ENCODE assay signal across 19 cellular contexts in the genomic region with DNA sequence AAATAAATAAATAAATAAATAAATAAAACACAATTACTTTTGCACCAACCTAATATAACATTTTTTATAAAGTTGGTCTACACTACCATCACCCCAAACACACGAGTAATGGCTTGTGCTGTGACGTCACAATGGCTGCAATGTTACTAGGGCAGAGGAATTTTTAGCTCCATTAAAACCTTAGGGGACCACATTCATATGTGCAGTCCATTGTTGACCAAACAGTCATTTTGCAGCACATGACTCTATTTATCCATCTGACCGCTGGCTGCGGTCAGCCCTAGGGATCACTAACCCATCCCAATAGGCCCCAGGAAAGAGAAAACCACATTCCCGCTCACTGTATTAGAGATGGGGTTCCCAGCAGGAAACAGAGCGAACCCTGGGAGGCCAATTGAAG. TPM values are rescaled to one million over a fixed set of nuclear protein-coding genes. Genes with fewer than 3 reads are reported as not detected.
DNase-seq lines count a peak whose midpoint lies in the region; ATAC-seq, FAIRE-seq and TF ChIP-seq lines count a peak whose summit lies in the region.
"Had no signal": no experiment of that assay in that cellular context is flagged by ENCODE, and none has a peak within 500 bp of the region (broad histone marks: within the 10 kb centered on the region; RNA-seq: fewer than 3 reads in every experiment).

No MANE protein-coding gene starts in this region.

- H3K9me3 ChIP-seq in HepG2 (ENCODE audit: low read length) (no peaks in the 10 kb centered on the region), trophoblast cell (ENCODE audit: insufficient read depth, low read depth, low read length) (peaks cover 2% of the 10 kb centered on the region)

- no peak for TF ChIP-seq CTCF in HepG2 (CRISPR knock-in tag; IDR thresholded peaks at IDR 0.05)

- no peaks in the 10 kb centered on the region for H3K27me3 Mint-ChIP-seq in activated CD8-positive, alpha-beta memory T cell treated with anti-CD3 and anti-CD28 coated beads, Interleukin-2, amount 10 ng/mL, durations not matched to agents 7 days and 5 days

- H2AK5ac ChIP-seq in trophoblast cell (ENCODE audit: low read length): no peak overlapping the region

- H3K36me3 ChIP-seq in HepG2 (replicated peaks in 1 of 2; ENCODE audit: control insufficient read depth in 1 of 2, insufficient read depth in 2 of 2, low read length in 2 of 2) (no peaks in the 10 kb centered on the region), trophoblast cell (ENCODE audit: control insufficient read depth in 1 of 2, insufficient read depth in 2 of 2, low read length in 2 of 2) (no peaks in the 10 kb centered on the region)

- no peak overlapping the region for H3K18ac ChIP-seq in trophoblast cell (ENCODE audit: low read length)

- peaks cover 5% of the 10 kb centered on the region for H3K9me3 Mint-ChIP-seq in activated CD8-positive, alpha-beta memory T cell treated with anti-CD3 and anti-CD28 coated beads, Interleukin-2, amount 10 ng/mL, durations not matched to agents 7 days and 5 days (ENCODE audit: low read depth)

- no peak overlapping the region for H3K14ac ChIP-seq in trophoblast cell (ENCODE audit: low read length)

- no peak overlapping the region for H3K23ac ChIP-seq in trophoblast cell (ENCODE audit: low read length)

- H3K36me3 Mint-ChIP-seq in activated CD8-positive, alpha-beta memory T cell treated with anti-CD3 and anti-CD28 coated beads, Interleukin-2, amount 10 ng/mL, durations not matched to agents 7 days and 5 days: no peaks in the 10 kb centered on the region

- ATAC-seq in HepG2: no peak
- no peak for ATAC-seq in activated CD8-positive, alpha-beta memory T cell treated with anti-CD3 and anti-CD28 coated beads, Interleukin-2, amount 10 ng/mL, durations not matched to agents 7 days and 5 days

- no peaks in the 10 kb centered on the region for H4K20me1 ChIP-seq in HepG2 (ENCODE audit: insufficient read depth, low read length)

- H3K4me3 ChIP-seq in HepG2 (replicated peaks in 1 of 3; ENCODE audit: insufficient read depth in 1 of 3, low read depth in 2 of 3, low read length in 3 of 3) (no peak overlapping the region), trophoblast cell (ENCODE audit: low read depth, low read length) (no peak overlapping the region)

- H3K79me2 ChIP-seq in HepG2 (ENCODE audit: insufficient read depth, low read length) (no peaks in the 10 kb centered on the region), trophoblast cell (ENCODE audit: control insufficient read depth, insufficient read depth, low read length, poor library complexity) (peaks cover 1% of the 10 kb centered on the region)

- no peak overlapping the region for H2BK12ac ChIP-seq in trophoblast cell (ENCODE audit: low read length)

- H3K4me3 Mint-ChIP-seq in activated CD8-positive, alpha-beta memory T cell treated with anti-CD3 and anti-CD28 coated beads, Interleukin-2, amount 10 ng/mL, durations not matched to agents 7 days and 5 days: no peak overlapping the region

- no peak overlapping the region for H2BK120ac ChIP-seq in trophoblast cell (ENCODE audit: insufficient read depth, low read length, poor library complexity)

- POLR2A ChIA-PET in HepG2 (lab: Yijun Ruan, JAX): no interaction called here

- CTCF ChIA-PET in HepG2 (lab: Yijun Ruan, JAX; ENCODE audit: low intra/inter-chr PET ratio, low total read pairs): no interaction called here
- CTCF ChIA-PET in activated CD8-positive, alpha-beta memory T cell treated with anti-CD3 and anti-CD28 coated beads, Interleukin-2, amount 10 ng/mL, durations not matched to agents 7 days and 5 days (lab: Charles Lee): interaction anchor here (1.4 kb wide), 1 partner anchor 32 kb away, joined by 3 read pairs; no protein-coding TSS in a partner anchor

- H3K4ac ChIP-seq in trophoblast cell (ENCODE audit: low read depth, low read length): no peak overlapping the region

- peak overlapping the region; percentile 60 for H4K91ac ChIP-seq in trophoblast cell (ENCODE audit: low read depth, low read length)

- 64% methylated on average over 6 of the region's 6 CpGs for WGBS in HepG2 (ENCODE audit: low lambda C conversion rate)
- WGBS in trophoblast cell (ENCODE audit: extremely low coverage, insufficient coverage, insufficient read length): no CpG with 5 or more reads among the region's 6 CpGs

- H3K27ac ChIP-seq in HepG2 (ENCODE audit: extremely low read length, insufficient read depth, low read length) (no peak overlapping the region), trophoblast cell (ENCODE audit: low read depth, low read length) (no peak overlapping the region)
- H3K27ac ChIP-seq: C4-2B had no signal

- H4K12ac ChIP-seq in trophoblast cell (ENCODE audit: low read depth, low read length): no peak overlapping the region

- no peak overlapping the region for H2AFZ ChIP-seq in HepG2 (ENCODE audit: low read length)
- H2AFZ ChIP-seq in trophoblast cell (ENCODE audit: insufficient read depth, low read length, poor library complexity): no peak overlapping the region

- H3K27me3 ChIP-seq in HepG2 (ENCODE audit: control insufficient read depth in 1 of 2, insufficient read depth in 2 of 2, low read length in 2 of 2) (peaks cover 7 to 9% of the 10 kb centered on the region in 2 experiments; a peak in 2 of 5 replicates), trophoblast cell (ENCODE audit: insufficient read depth, low read length) (no peaks in the 10 kb centered on the region)

- no peaks in the 10 kb centered on the region for H3K4me1 Mint-ChIP-seq in activated CD8-positive, alpha-beta memory T cell treated with anti-CD3 and anti-CD28 coated beads, Interleukin-2, amount 10 ng/mL, durations not matched to agents 7 days and 5 days

- peaks cover 39% of the 10 kb centered on the region for H3K4me1 ChIP-seq in HepG2 (ENCODE audit: insufficient read depth, low read length)
- H3K4me1 ChIP-seq in trophoblast cell (ENCODE audit: control insufficient read depth in 1 of 2, insufficient read depth in 2 of 2, low read length in 2 of 2): peaks cover 16 to 19% of the 10 kb centered on the region in 2 experiments

- no peak overlapping the region for H4K8ac ChIP-seq in trophoblast cell (ENCODE audit: low read depth, low read length)

- H3K9ac ChIP-seq in HepG2 (ENCODE audit: insufficient read depth, low read depth, low read length): no peak overlapping the region
- no peak overlapping the region for H3K9ac ChIP-seq in trophoblast cell (ENCODE audit: low read length)

- DNase-seq in SK-MEL-5 (ENCODE audit: low read depth, low spot score): peak; percentile 71
- peak; percentile 36 for DNase-seq in dermis blood vessel endothelial cell
- DNase-seq in HepG2 (ENCODE audit: low spot score): no peak
- DNase-seq in trophoblast cell: no peak
- DNase-seq in activated CD8-positive, alpha-beta memory T cell treated with anti-CD3 and anti-CD28 coated beads, Interleukin-2, amount 50 U/mL, for 48 hours: no peak
- no peak for DNase-seq in SKM-1 treated with dmso at 0.1 percent for 144 hours (lab: John Stamatoyannopoulos, UW; ENCODE audit: unreplicated experiment)
- DNase-seq in activated CD8-positive, alpha-beta memory T cell treated with anti-CD3 and anti-CD28 coated beads, Interleukin-2, amount 10 ng/mL, durations not matched to agents 7 days and 5 days: no peak
- DNase-seq in occipital lobe (lab: John Stamatoyannopoulos, UW): no peak
- DNase-seq: ACHN, AML-193, DMS79, NCI-H1105, NCI-H2081, NCI-H2171 treated with DMSO at 0.1 percent for 48 hours, NCI-H446 treated with DMSO at 0.1 percent for 48 hours, SHP77 treated with DMSO at 0.1 percent for 48 hours had no signal

- TF ChIP-seq EP300 in HepG2 (IDR thresholded peaks at IDR 0.05; ENCODE audit: low read depth in 2 of 2, low read length in 2 of 2) (no peak), HepG2 (CRISPR knock-in tag; IDR thresholded peaks at IDR 0.05; ENCODE audit: borderline replicate concordance) (no peak)

- BruUV-seq in HepG2 (replicated peaks; lab: Mats Ljungman, UMichigan): no TSS peak

- no peak for TF ChIP-seq RAD21 in HepG2 (CRISPR knock-in tag; IDR thresholded peaks at IDR 0.05)

- H2BK5ac ChIP-seq in trophoblast cell (ENCODE audit: low read depth, low read length, poor library complexity): no peak overlapping the region

- H3K79me1 ChIP-seq in trophoblast cell (ENCODE audit: low read length): peaks cover 20% of the 10 kb centered on the region

- no peak for TF ChIP-seq POLR2A in HepG2 (IDR thresholded peaks at IDR 0.05; ENCODE audit: insufficient read depth in 1 of 2, low read depth in 2 of 2, low read length in 2 of 2)

- no peak overlapping the region for H3K27ac Mint-ChIP-seq in activated CD8-positive, alpha-beta memory T cell treated with anti-CD3 and anti-CD28 coated beads, Interleukin-2, amount 10 ng/mL, durations not matched to agents 7 days and 5 days

- no peak for FAIRE-seq in HepG2 (lab: Jason Lieb, UNC)
- FAIRE-seq: RCC 7860 had no signal

- intact Hi-C loops in HepG2 (cut with micrococcal nuclease; ENCODE audit: unreplicated experiment): no loop called here

- no peak overlapping the region for H3K4me2 ChIP-seq in HepG2 (ENCODE audit: low read depth, low read length)
- H3K4me2 ChIP-seq in trophoblast cell (ENCODE audit: low read length): no peak overlapping the region

- in situ Hi-C loops in SK-MEL-5 (cut with HindIII; ENCODE audit: low pct_unique_long_range_greater_than_20kb, low sequenced_read_pairs): no loop called here
- in situ Hi-C loops in HepG2 (cut with HindIII; ENCODE audit: extremely low pct_ligation_motif_present, low pct_unique_long_range_greater_than_20kb): no loop called here

RNA-seq across cellular contexts. Expression of a gene that starts 9.6 kb away (rescaled TPM):
- not detected in 2 replicates for total RNA-seq in SK-MEL-5 (2014; rRNA removed; shearing (Covaris generic))
- polyA plus RNA-seq in SK-MEL-5 (2015; cell fraction: cytosol; rRNA removed): not detected in 2 replicates
- polyA plus RNA-seq in SK-MEL-5 (2015; cell fraction: nucleus; rRNA removed): not detected in 2 replicates
- 713 and 795 TPM in 2 replicates for total RNA-seq in dermis blood vessel endothelial cell
- 0.34 and 0.71 TPM in 2 replicates for total RNA-seq in HepG2 (2016; rRNA removed; fragmentation: Illumina TruSeq; extraction: Trizol)
- total RNA-seq in HepG2 (2016; cell fraction: cytosol; rRNA removed; fragmentation: Illumina TruSeq; extraction: Trizol; ENCODE audit: low read depth): not detected in 2 replicates
- total RNA-seq in HepG2 (2016; cell fraction: insoluble cytoplasmic fraction; rRNA removed; fragmentation: Illumina TruSeq; extraction: Trizol): 0.37 and 0.46 TPM in 2 replicates
- 0.15 and 0.24 TPM in 2 replicates for total RNA-seq in HepG2 (2016; cell fraction: membrane; rRNA removed; fragmentation: Illumina TruSeq; extraction: Trizol)
- total RNA-seq in HepG2 (2016; cell fraction: nucleus; rRNA removed; fragmentation: Illumina TruSeq; extraction: Trizol): 0.53 and 0.99 TPM in 2 replicates
- 1.0 and 1.1 TPM in 2 replicates for polyA plus RNA-seq in HepG2 (2011; rRNA removed)
- polyA plus RNA-seq in HepG2 (2011; cell fraction: cytosol; rRNA removed): 0.85 and 1.1 TPM in 2 replicates
- polyA plus RNA-seq in HepG2 (2011; cell fraction: nucleus; rRNA removed): 0.78 and 1.3 TPM in 2 replicates
- polyA plus RNA-seq in HepG2 (2012): 0.63 and 2.2 TPM in 2 replicates
- polyA plus RNA-seq in HepG2 (2016; cell fraction: cytosol; fragmentation: Illumina TruSeq; extraction: Trizol; ENCODE audit: low read depth): 0.03 and 0.07 TPM in 2 replicates
- 0.11 and 0.25 TPM in 2 replicates for polyA plus RNA-seq in HepG2 (2016; cell fraction: insoluble cytoplasmic fraction; fragmentation: Illumina TruSeq; extraction: Trizol; ENCODE audit: low read depth)
- 0.09 and 0.19 TPM in 2 replicates for polyA plus RNA-seq in HepG2 (2016; cell fraction: membrane; fragmentation: Illumina TruSeq; extraction: Trizol; ENCODE audit: low read depth)
- polyA plus RNA-seq in HepG2 (2016; cell fraction: nucleus; fragmentation: Illumina TruSeq; extraction: Trizol; ENCODE audit: insufficient read depth, low read depth): 0.67 and 0.83 TPM in 2 replicates
- polyA minus RNA-seq in HepG2 (2011; rRNA and poly(A)+ RNA removed; ENCODE audit: low replicate concordance): 1.8 and 2.9 TPM in 2 replicates
- polyA minus RNA-seq in HepG2 (2011; cell fraction: cytosol; rRNA and poly(A)+ RNA removed): 0.35 and 1.8 TPM in 2 replicates
- polyA minus RNA-seq in HepG2 (2011; cell fraction: nucleus; rRNA and poly(A)+ RNA removed): 0.99 and 3.0 TPM in 2 replicates
- 93.1 and 99.2 TPM in 2 replicates for polyA plus RNA-seq in trophoblast cell (2013)
- total RNA-seq in activated CD8-positive, alpha-beta memory T cell treated with anti-CD3 and anti-CD28 coated beads, Interleukin-2, amount 10 ng/mL, durations not matched to agents 7 days and 5 days: not detected
- 5.6 TPM for total RNA-seq in occipital lobe
- total RNA-seq: H4 had no signal

RNA-seq across cellular contexts. Expression of a gene that starts 51.0 kb away (rescaled TPM):
- total RNA-seq in SK-MEL-5 (2014; rRNA removed; shearing (Covaris generic)): 1.4 TPM in 1 of 2 replicates, not detected in the other
- polyA plus RNA-seq in SK-MEL-5 (2015; cell fraction: cytosol; rRNA removed): 0.65 and 1.2 TPM in 2 replicates
- 0.09 TPM in 1 of 2 replicates, not detected in the other for polyA plus RNA-seq in SK-MEL-5 (2015; cell fraction: nucleus; rRNA removed)
- 0.09 and 0.34 TPM in 2 replicates for total RNA-seq in dermis blood vessel endothelial cell
- total RNA-seq in HepG2 (2016; rRNA removed; fragmentation: Illumina TruSeq; extraction: Trizol): 0.29 and 0.53 TPM in 2 replicates
- total RNA-seq in HepG2 (2016; cell fraction: cytosol; rRNA removed; fragmentation: Illumina TruSeq; extraction: Trizol; ENCODE audit: low read depth): 1.9 TPM in 2 replicates
- total RNA-seq in HepG2 (2016; cell fraction: insoluble cytoplasmic fraction; rRNA removed; fragmentation: Illumina TruSeq; extraction: Trizol): 0.25 and 0.54 TPM in 2 replicates
- 0.56 and 1.5 TPM in 2 replicates for total RNA-seq in HepG2 (2016; cell fraction: membrane; rRNA removed; fragmentation: Illumina TruSeq; extraction: Trizol)
- total RNA-seq in HepG2 (2016; cell fraction: nucleus; rRNA removed; fragmentation: Illumina TruSeq; extraction: Trizol): 0.65 TPM in 1 of 2 replicates, not detected in the other
- 1.4 and 3.9 TPM in 2 replicates for polyA plus RNA-seq in HepG2 (2011; rRNA removed)
- 2.0 and 2.5 TPM in 2 replicates for polyA plus RNA-seq in HepG2 (2011; cell fraction: cytosol; rRNA removed)
- 3.4 and 5.2 TPM in 2 replicates for polyA plus RNA-seq in HepG2 (2011; cell fraction: nucleus; rRNA removed)
- polyA plus RNA-seq in HepG2 (2012): 1.6 and 4.4 TPM in 2 replicates
- polyA plus RNA-seq in HepG2 (2016; cell fraction: cytosol; fragmentation: Illumina TruSeq; extraction: Trizol; ENCODE audit: low read depth): 2.9 and 4.2 TPM in 2 replicates
- 0.10 TPM in 1 of 2 replicates, not detected in the other for polyA plus RNA-seq in HepG2 (2016; cell fraction: insoluble cytoplasmic fraction; fragmentation: Illumina TruSeq; extraction: Trizol; ENCODE audit: low read depth)
- polyA plus RNA-seq in HepG2 (2016; cell fraction: membrane; fragmentation: Illumina TruSeq; extraction: Trizol; ENCODE audit: low read depth): 2.4 and 2.8 TPM in 2 replicates
- 0.81 and 1.1 TPM in 2 replicates for polyA plus RNA-seq in HepG2 (2016; cell fraction: nucleus; fragmentation: Illumina TruSeq; extraction: Trizol; ENCODE audit: insufficient read depth, low read depth)
- 0.21 and 3.5 TPM in 2 replicates for polyA minus RNA-seq in HepG2 (2011; rRNA and poly(A)+ RNA removed; ENCODE audit: low replicate concordance)
- 1.7 TPM in 1 of 2 replicates, not detected in the other for polyA minus RNA-seq in HepG2 (2011; cell fraction: cytosol; rRNA and poly(A)+ RNA removed)
- 1.5 and 1.9 TPM in 2 replicates for polyA minus RNA-seq in HepG2 (2011; cell fraction: nucleus; rRNA and poly(A)+ RNA removed)
- 1.0 and 1.2 TPM in 2 replicates for polyA plus RNA-seq in trophoblast cell (2013)
- total RNA-seq in activated CD8-positive, alpha-beta memory T cell treated with anti-CD3 and anti-CD28 coated beads, Interleukin-2, amount 10 ng/mL, durations not matched to agents 7 days and 5 days: not detected
- 4.1 TPM for total RNA-seq in occipital lobe

Comparison
In these comparisons a context has a peak if more than half of its experiments do, and no peak if none do; other contexts are left out.
1. DNase-seq: peak in SK-MEL-5 (single experiment) and dermis blood vessel endothelial cell (single experiment); none in HepG2 (single experiment), trophoblast cell (0 of 2), activated CD8-positive, alpha-beta memory T cell treated with anti-CD3 and anti-CD28 coated beads, Interleukin-2, amount 50 U/mL, for 48 hours (single experiment), SKM-1 treated with dmso at 0.1 percent for 144 hours (single experiment), activated CD8-positive, alpha-beta memory T cell treated with anti-CD3 and anti-CD28 coated beads, Interleukin-2, amount 10 ng/mL, durations not matched to agents 7 days and 5 days (single experiment) and occipital lobe (single experiment).
2. RNA of a gene that starts 9.6 kb away (total RNA-seq): 713 to 795 TPM in dermis blood vessel endothelial cell; 5.6 TPM in occipital lobe (single experiment), 0.15 to 0.99 TPM in HepG2, not detected in SK-MEL-5 and not detected in activated CD8-positive, alpha-beta memory T cell treated with anti-CD3 and anti-CD28 coated beads, Interleukin-2, amount 10 ng/mL, durations not matched to agents 7 days and 5 days; every median in the first group is over 100 times any median in the second.